11 cellular contexts compared by ENCODE assay signal in genomic region chr7:107638594-107638993, GRCh38.
DNase-seq lines count a peak whose midpoint lies in the region; ATAC-seq lines count a peak whose summit lies in the region.
"Had no signal": no experiment of that assay in that cellular context is flagged by ENCODE, and none has a peak within 500 bp of the region (broad histone marks: within the 10 kb centered on the region; RNA-seq: fewer than 3 reads in every experiment).

No MANE protein-coding gene starts in this region.

- ATAC-seq in GM18499 (IDR thresholded peaks at IDR 0.05; ENCODE audit: insufficient read depth, unreplicated experiment) (peak; percentile 93), GM19463 (IDR thresholded peaks at IDR 0.05; ENCODE audit: unreplicated experiment) (peak; percentile 92), HG03066 (IDR thresholded peaks at IDR 0.05; ENCODE audit: low read depth, unreplicated experiment) (peak; percentile 91)

- DNase-seq in RPMI8226 (peak; percentile 50), NCI-H510A (lab: John Stamatoyannopoulos, UW) (no peak), T-helper 9 cell (no peak)
- DNase-seq in activated CD4-positive, alpha-beta T cell treated with anti-CD3 and anti-CD28 coated beads for 1 hour, result no peak
- no peak for DNase-seq in activated CD4-positive, alpha-beta T cell treated with anti-CD3 and anti-CD28 coated beads, Interleukin-2, amount 50 U/mL, for 4 hours
- DNase-seq: brain microvascular endothelial cell, GF-D8, KG1 had no signal
